ENCODE assay signal across 9 cellular contexts in genomic region chr9:5510360-5510931, GRCh38. TPM values are rescaled to one million over a fixed set of nuclear protein-coding genes. Genes with fewer than 3 reads are reported as not detected.
DNase-seq lines count a peak whose midpoint lies in the region; ATAC-seq and TF ChIP-seq lines count a peak whose summit lies in the region.
"Had no signal": no experiment of that assay in that cellular context is flagged by ENCODE, and none has a peak within 500 bp of the region (broad histone marks: within the 10 kb centered on the region; RNA-seq: fewer than 3 reads in every experiment).

Gene PDCD1LG2 (plus strand): TSS chr9:5510531. CDS start chr9:5522547, 12,016 bp downstream.

- H3K4me1 ChIP-seq in lower lobe of right lung: peaks cover 24% of the 10 kb centered on the region

- TF ChIP-seq CTCF in GM10248 (IDR thresholded peaks at IDR 0.05; ENCODE audit: control extremely low read depth, extremely low read depth, low read depth, missing control alignments) (no peak), astrocyte of the cerebellum (IDR thresholded peaks at IDR 0.05; ENCODE audit: low read depth, low read length, missing control alignments) (no peak), lower lobe of right lung (IDR thresholded peaks at IDR 0.05) (no peak)

- no peaks in the 10 kb centered on the region for H3K9me3 ChIP-seq in lower lobe of right lung

- ATAC-seq in GM21528 (IDR thresholded peaks at IDR 0.05; ENCODE audit: low FRiP score, unreplicated experiment): peak; percentile 66
- peak; percentile 43 to 81 for ATAC-seq in lower lobe of right lung

- in situ Hi-C loops in astrocyte of the cerebellum (cut with HindIII; ENCODE audit: low sequenced_read_pairs): no loop called here

- CTCF ChIA-PET in GM10248 (lab: Yijun Ruan, JAX): interaction anchor here (0.9 to 3.1 kb wide), 16 partner anchors 8 to 751 kb away, joined by 3 to 16 read pairs (median 4); partner anchors contain the start of gene CD274

- DNase-seq in GM10248 (ENCODE audit: extremely low spot score) (peak; percentile 39), LHCN-M2 (ENCODE audit: low read depth) (peak; percentile 73), astrocyte of the cerebellum (ENCODE audit: low read depth) (peak; percentile 65), lower lobe of right lung (no peak), superior temporal gyrus (ENCODE audit: extremely low spot score) (peak; percentile 43), HUDEP-2 (lab: John Stamatoyannopoulos, UW; ENCODE audit: unreplicated experiment in 76 of 76) (no peak), caudate nucleus (lab: John Stamatoyannopoulos, UW) (no peak)

- intact Hi-C loops in lower lobe of right lung (cut with DNase I): no loop called here

- POLR2A ChIA-PET in GM10248 (lab: Yijun Ruan, JAX): no interaction called here

- no peaks in the 10 kb centered on the region for H3K27me3 ChIP-seq in lower lobe of right lung (ENCODE audit: low read depth)

- peak within 1 kb of the TSS; percentile 41 for H3K4me3 ChIP-seq in astrocyte of the cerebellum (ENCODE audit: low read depth, low read length)
- peak within 1 kb of the TSS; percentile 47 for H3K4me3 ChIP-seq in lower lobe of right lung

- H3K36me3 ChIP-seq in lower lobe of right lung: no peaks in the 10 kb centered on the region

- H3K27ac ChIP-seq in lower lobe of right lung (peak within 1 kb of the TSS; percentile 72), caudate nucleus (ENCODE audit: low read depth, low read length) (no peak within 1 kb of the TSS)

RNA-seq across cellular contexts. Expression of gene PDCD1LG2, which starts in this region (rescaled TPM):
- total RNA-seq in LHCN-M2 (2014; rRNA removed) (18.3 and 20.6 TPM in 2 replicates), lower lobe of right lung (9.0 TPM)
- polyA plus RNA-seq in LHCN-M2 (2012): 9.7 TPM
- total RNA-seq: SK-MEL-5 had no signal

Comparison
In these comparisons a context has a peak if more than half of its experiments do, and no peak if none do; other contexts are left out.
1. DNase-seq: peak in GM10248 (single experiment), LHCN-M2 (single experiment), astrocyte of the cerebellum (single experiment) and superior temporal gyrus (single experiment); none in lower lobe of right lung (single experiment), HUDEP-2 (0 of 76) and caudate nucleus (0 of 61).